ENCODE assay signal across 8 cellular contexts in genomic region chr20:20743511-20744169, GRCh38. TPM values are rescaled to one million over a fixed set of nuclear protein-coding genes. Genes with fewer than 3 reads are reported as not detected.
DNase-seq lines count a peak whose midpoint lies in the region; ATAC-seq and TF ChIP-seq lines count a peak whose summit lies in the region.

No MANE protein-coding gene starts in this region.

- peaks cover 20% of the 10 kb centered on the region for H3K4me1 ChIP-seq in ectodermal cell (ENCODE audit: control insufficient read depth, insufficient read depth, low read length)
- H3K4me1 ChIP-seq in uterus, result no peaks in the 10 kb centered on the region

- intact Hi-C loops in uterus (cut with DNase I; ENCODE audit: low total_unique reads), result no loop called here

- TF ChIP-seq CTCF in uterus (IDR thresholded peaks at IDR 0.05), result no peak

- peak overlapping the region; percentile 66 for H3K27ac ChIP-seq in ectodermal cell (ENCODE audit: insufficient read depth, low read depth, low read length, poor library complexity, severe bottlenecking)
- peak overlapping the region; percentile 57 to 82 for H3K27ac ChIP-seq in uterus

- peak; percentile 33 for DNase-seq in H7
- peak; percentile 90 to 96 for DNase-seq in NCI-H446 (lab: John Stamatoyannopoulos, UW)
- DNase-seq in middle frontal gyrus (ENCODE audit: extremely low spot score, low spot score), result peak; percentile 4
- DNase-seq in uterus, result peak; percentile 57 to 65
- DNase-seq in glomerular visceral epithelial cell (ENCODE audit: extremely low spot score), result no peak
- no peak for DNase-seq in activated effector memory CD4-positive, alpha-beta T cell treated with anti-CD3 and anti-CD28 coated beads, Interleukin-2, amount 50 U/mL, for 16 hours

- H3K9me3 ChIP-seq in ectodermal cell (ENCODE audit: control insufficient read depth, low read length) (no peaks in the 10 kb centered on the region), uterus (no peaks in the 10 kb centered on the region)

- H3K27me3 ChIP-seq in H7 (ENCODE audit: control insufficient read depth, insufficient read depth, low read length), result no peaks in the 10 kb centered on the region
- no peaks in the 10 kb centered on the region for H3K27me3 ChIP-seq in ectodermal cell (ENCODE audit: control insufficient read depth, insufficient read depth, low read length, poor library complexity, severe bottlenecking)
- no peaks in the 10 kb centered on the region for H3K27me3 ChIP-seq in uterus

- H3K4me3 ChIP-seq in H7 (ENCODE audit: insufficient read depth, low read depth, low read length) (no peak overlapping the region), ectodermal cell (ENCODE audit: insufficient read depth, low read depth, low read length) (peak overlapping the region; percentile 3), uterus (no peak overlapping the region)

- ATAC-seq in GM19455 (IDR thresholded peaks at IDR 0.05; ENCODE audit: unreplicated experiment), result no peak

- H3K36me3 ChIP-seq in H7 (replicated peaks; ENCODE audit: control insufficient read depth, insufficient read depth, low read length), result no peaks in the 10 kb centered on the region
- H3K36me3 ChIP-seq in ectodermal cell (ENCODE audit: control insufficient read depth, insufficient read depth, low read length), result no peaks in the 10 kb centered on the region
- H3K36me3 ChIP-seq in uterus, result no peaks in the 10 kb centered on the region

- 23 to 25% methylated on average over 15 of the region's 15 CpGs for WGBS in ectodermal cell, 2 experiments

- TF ChIP-seq POLR2A in uterus (IDR thresholded peaks at IDR 0.05), result no peak

RNA-seq across cellular contexts. Expression of gene RALGAPA2, which starts 31.2 kb away (rescaled TPM):
- total RNA-seq in H7 (2014; rRNA removed; shearing (Covaris generic)), result 5.5 and 6.1 TPM in 2 replicates
- polyA plus RNA-seq in ectodermal cell (2013, experiment 1 of 4), result 21.8 TPM
- 25.2 TPM for polyA plus RNA-seq in ectodermal cell (2013, experiment 2 of 4)
- 12.4 TPM for polyA plus RNA-seq in ectodermal cell (2013, experiment 3 of 4)
- polyA plus RNA-seq in ectodermal cell (2013, experiment 4 of 4), result 17.8 TPM
- 10 to 100 TPM; 25.9 to 48.9 (median 38.6) TPM for total RNA-seq in uterus

Comparison
In these comparisons a context has a peak if more than half of its experiments do, and no peak if none do; other contexts are left out.
1. DNase-seq: peak in H7 (single experiment), NCI-H446 (2 of 2), middle frontal gyrus (single experiment) and uterus (2 of 2); none in glomerular visceral epithelial cell (single experiment) and activated effector memory CD4-positive, alpha-beta T cell treated with anti-CD3 and anti-CD28 coated beads, Interleukin-2, amount 50 U/mL, for 16 hours (single experiment).